In the genomic region with DNA sequence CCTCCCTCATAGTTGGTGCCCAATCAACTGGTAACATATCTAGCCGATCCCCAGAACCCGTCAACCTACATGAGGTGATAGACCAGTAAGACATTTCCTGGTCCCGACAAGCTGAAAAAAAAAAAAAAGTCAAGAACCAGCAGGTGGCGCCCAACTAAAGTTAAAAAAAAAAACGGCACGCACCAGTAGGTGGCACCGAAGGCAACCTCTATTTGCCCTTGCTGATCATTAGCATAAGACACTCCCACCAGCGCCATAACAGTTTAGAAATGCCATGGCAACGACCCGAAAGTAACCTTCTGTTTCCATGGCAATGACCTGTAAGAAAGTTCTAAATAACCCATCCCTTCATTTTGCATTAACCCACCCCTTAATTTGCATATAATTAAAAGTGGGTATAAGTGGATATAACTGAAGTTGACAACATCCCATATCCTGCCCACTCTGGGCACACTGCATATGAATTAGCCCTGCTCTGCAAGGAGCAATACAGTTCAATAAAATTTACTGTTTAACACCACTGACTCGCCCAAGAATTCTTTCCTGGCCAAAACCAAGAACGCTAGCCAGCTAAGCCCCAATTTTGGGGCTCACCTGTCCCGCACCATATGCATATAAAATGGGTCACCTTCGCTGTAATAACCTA, we compare ENCODE assay signal across 8 cellular contexts.
DNase-seq lines count a peak whose midpoint lies in the region; FAIRE-seq and TF ChIP-seq lines count a peak whose summit lies in the region.

No MANE protein-coding gene starts in this region.

- H3K4me2 ChIP-seq in SU-DHL-6 (ENCODE audit: low read depth, low read length, poor library complexity, severe bottlenecking): no peak overlapping the region

- no peaks in the 10 kb centered on the region for H3K9me2 ChIP-seq in SU-DHL-6 (replicated peaks; ENCODE audit: insufficient read depth, low read length)

- no peaks in the 10 kb centered on the region for H3K27me3 ChIP-seq in A673 (replicated peaks; ENCODE audit: insufficient read depth, low read depth, low read length, poor library complexity)
- H3K27me3 ChIP-seq in SU-DHL-6 (ENCODE audit: low read length): no peaks in the 10 kb centered on the region

- FAIRE-seq in urothelium cell line (lab: Jason Lieb, UNC): no peak

- BruUV-seq in A673 (replicated peaks; lab: Mats Ljungman, UMichigan): no TSS peak

- H3K9me3 ChIP-seq in A673 (ENCODE audit: low read depth, low read length, poor library complexity, severe bottlenecking): no peaks in the 10 kb centered on the region
- no peaks in the 10 kb centered on the region for H3K9me3 ChIP-seq in SU-DHL-6 (ENCODE audit: insufficient read depth, low read length)

- POLR2A ChIA-PET in A673 (lab: Charles Lee; ENCODE audit: low non-redundant PET): no interaction called here

- H3K9ac ChIP-seq in SU-DHL-6 (ENCODE audit: low read length): no peak overlapping the region

- no peaks in the 10 kb centered on the region for H3K79me2 ChIP-seq in SU-DHL-6 (ENCODE audit: insufficient read depth, low read length)

- intact Hi-C loops in A673 (cut with micrococcal nuclease; ENCODE audit: unreplicated experiment): loop anchor here (5.0 kb wide), 1 partner anchor 359 kb away; no protein-coding TSS in a partner anchor

- no peak overlapping the region for H2AFZ ChIP-seq in SU-DHL-6 (ENCODE audit: low read depth, low read length, severe bottlenecking)

- no peak overlapping the region for H3K27ac Mint-ChIP-seq in chondrocyte (ENCODE audit: unreplicated experiment)

- CTCF ChIA-PET in A673 (lab: Charles Lee): interaction anchor here (0.5 to 0.6 kb wide), 7 partner anchors 10 to 1768 kb away, joined by 3 to 7 read pairs (median 4); no protein-coding TSS in a partner anchor

- no peaks in the 10 kb centered on the region for H3K27me3 Mint-ChIP-seq in chondrocyte (ENCODE audit: low read depth)

- H3K4me1 Mint-ChIP-seq in chondrocyte (ENCODE audit: low read depth): peaks cover 5% of the 10 kb centered on the region

- TF ChIP-seq CTCF in A673 (conservative IDR thresholded peaks at IDR 0.05; ENCODE audit: low read depth, low read length) (peak; percentile 90), LNCAP (IDR thresholded peaks at IDR 0.05) (peak; percentile 52), SU-DHL-6 (IDR thresholded peaks at IDR 0.05; ENCODE audit: insufficient read depth, low read length, poor library complexity, severe bottlenecking) (peak; percentile 52), chondrocyte (IDR thresholded peaks at IDR 0.05) (peak; percentile 81)

- no peak overlapping the region for H3K4me3 Mint-ChIP-seq in chondrocyte (ENCODE audit: unreplicated experiment)

- H3K4me1 ChIP-seq in A673 (ENCODE audit: insufficient read depth, low read length, poor library complexity, severe bottlenecking): no peaks in the 10 kb centered on the region

- DNase-seq in A673 (ENCODE audit: low spot score): peak; percentile 80
- peak; percentile 39 for DNase-seq in GM04504 (ENCODE audit: low read depth)
- DNase-seq in HCEC 1CT: peak; percentile 51
- no peak for DNase-seq in chondrocyte (ENCODE audit: low spot score)
- DNase-seq in medulla oblongata (ENCODE audit: extremely low spot score): peak; percentile 35
- DNase-seq in urothelium cell line (ENCODE audit: low spot score): peak; percentile 13

- no peaks in the 10 kb centered on the region for H3K9me3 Mint-ChIP-seq in chondrocyte (ENCODE audit: low read depth)

- H3F3A ChIP-seq in SU-DHL-6 (ENCODE audit: insufficient read depth): no peaks in the 10 kb centered on the region

- no peak overlapping the region for H3K27ac ChIP-seq in A673 (ENCODE audit: low read depth, low read length, poor library complexity, severe bottlenecking)
- no peak overlapping the region for H3K27ac ChIP-seq in SU-DHL-6 (ENCODE audit: low read depth, low read length)

- H3K36me3 ChIP-seq in A673 (ENCODE audit: insufficient read depth, low read length, poor library complexity, severe bottlenecking) (no peaks in the 10 kb centered on the region), SU-DHL-6 (ENCODE audit: low read length) (no peaks in the 10 kb centered on the region)

- H4K20me1 ChIP-seq in SU-DHL-6 (ENCODE audit: low read depth, low read length): no peaks in the 10 kb centered on the region

- H3K36me3 Mint-ChIP-seq in chondrocyte (ENCODE audit: low read depth): no peaks in the 10 kb centered on the region

- H3K4me3 ChIP-seq in A673 (ENCODE audit: low read depth, low read length, poor library complexity, severe bottlenecking): no peak overlapping the region
- H3K4me3 ChIP-seq in SU-DHL-6 (ENCODE audit: insufficient read depth, low read length, poor library complexity, severe bottlenecking): no peak overlapping the region
